ENCODE assay signal across 1 cellular context in the genomic region with DNA sequence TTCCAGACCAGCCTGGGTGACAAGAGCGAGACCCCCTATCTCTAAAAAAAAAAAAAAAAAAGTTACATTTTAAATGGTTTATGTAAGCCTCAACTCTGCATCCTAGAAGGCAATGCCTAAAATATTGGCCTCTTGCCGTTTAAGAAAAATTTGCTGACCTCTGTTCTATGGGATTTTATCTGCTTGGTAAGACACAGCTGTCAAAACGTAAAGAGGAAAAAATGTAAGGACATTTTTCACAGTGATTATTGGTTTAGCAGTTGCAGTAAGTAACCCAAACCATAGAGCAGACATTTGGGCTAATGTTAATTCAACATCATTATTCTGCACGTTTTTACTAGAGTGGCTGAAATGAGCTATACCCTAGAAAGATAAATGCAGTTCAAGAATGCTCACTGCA.
TF ChIP-seq lines count a peak whose summit lies in the region.

No MANE protein-coding gene starts in this region.

TF ChIP-seq in HepG2, 621 proteins besides CTCF, POLR2A, EP300 and RAD21:
- TF ChIP-seq, protein P1, sequence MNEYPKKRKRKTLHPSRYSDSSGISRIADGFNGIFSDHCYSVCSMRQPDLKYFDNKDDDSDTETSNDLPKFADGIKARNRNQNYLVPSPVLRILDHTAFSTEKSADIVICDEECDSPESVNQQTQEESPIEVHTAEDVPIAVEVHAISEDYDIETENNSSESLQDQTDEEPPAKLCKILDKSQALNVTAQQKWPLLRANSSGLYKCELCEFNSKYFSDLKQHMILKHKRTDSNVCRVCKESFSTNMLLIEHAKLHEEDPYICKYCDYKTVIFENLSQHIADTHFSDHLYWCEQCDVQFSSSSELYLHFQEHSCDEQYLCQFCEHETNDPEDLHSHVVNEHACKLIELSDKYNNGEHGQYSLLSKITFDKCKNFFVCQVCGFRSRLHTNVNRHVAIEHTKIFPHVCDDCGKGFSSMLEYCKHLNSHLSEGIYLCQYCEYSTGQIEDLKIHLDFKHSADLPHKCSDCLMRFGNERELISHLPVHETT (CRISPR knock-in tag; conservative IDR thresholded peaks at IDR 0.05), result no peak
- TF ChIP-seq, protein P2, sequence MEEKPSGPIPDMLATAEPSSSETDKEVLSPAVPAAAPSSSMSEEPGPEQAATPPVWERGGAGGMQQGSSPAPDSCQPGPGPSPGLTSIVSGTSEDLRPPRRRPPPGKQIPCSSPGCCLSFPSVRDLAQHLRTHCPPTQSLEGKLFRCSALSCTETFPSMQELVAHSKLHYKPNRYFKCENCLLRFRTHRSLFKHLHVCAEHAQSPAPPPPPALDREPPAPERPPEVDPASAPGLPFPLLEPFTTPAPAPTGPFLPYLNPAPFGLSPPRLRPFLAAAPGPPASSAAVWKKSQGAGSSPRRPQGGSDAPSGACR (CRISPR knock-in tag; IDR thresholded peaks at IDR 0.05), result no peak
- TF ChIP-seq ZNF670 (CRISPR knock-in tag; IDR thresholded peaks at IDR 0.05; ENCODE audit: borderline replicate concordance) (no peak), MAFK (conservative IDR thresholded peaks at IDR 0.05 in 1 of 2, IDR thresholded peaks at IDR 0.05 in 1 of 2; ENCODE audit: low read length in 2 of 2) (peak; percentile 54 to 68), ZNF737 (CRISPR knock-in tag; IDR thresholded peaks at IDR 0.05; ENCODE audit: borderline replicate concordance) (no peak), KLF15 (CRISPR knock-in tag; IDR thresholded peaks at IDR 0.05; ENCODE audit: borderline replicate concordance) (no peak), ZNF766 (CRISPR knock-in tag; IDR thresholded peaks at IDR 0.05; ENCODE audit: borderline replicate concordance) (no peak), TBP (CRISPR knock-in tag; IDR thresholded peaks at IDR 0.05) (no peak), SP2 (CRISPR knock-in tag; IDR thresholded peaks at IDR 0.05) (no peak), MAFF (IDR thresholded peaks at IDR 0.05; ENCODE audit: low read depth, low read length) (peak; percentile 45; the same call in 1 of the 2 replicates)
